In genomic region chr5:61575103-61575502, GRCh38 we compare ENCODE assay signal across 12 cellular contexts.
DNase-seq lines count a peak whose midpoint lies in the region; ATAC-seq and TF ChIP-seq lines count a peak whose summit lies in the region.
"Had no signal": no experiment of that assay in that cellular context is flagged by ENCODE, and none has a peak within 500 bp of the region (broad histone marks: within the 10 kb centered on the region; RNA-seq: fewer than 3 reads in every experiment).

No MANE protein-coding gene starts in this region.

- DNase-seq in AG20443 (ENCODE audit: low spot score) (peak; percentile 90), HT1080 (ENCODE audit: low read depth) (peak; percentile 87), adrenal gland (peak in 6 of 7 donors; percentile 29 to 63 (median 42)), left colon (no peak), retina (no peak), ecto neural progenitor cell (ENCODE audit: low spot score) (no peak)
- DNase-seq in activated T-helper 1 cell treated with anti-CD3 and anti-CD28 coated beads, Interleukin-12 subunit alpha, Interleukin-12 subunit beta, Interleukin-2, Interleukin-4 antibody, amounts not matched to agents 30 ng/mL and 10 ng/mL and 1 ng/mL, durations not matched to agents 14 hours and 24 hours and 36 hours (ENCODE audit: low spot score), result no peak
- DNase-seq: activated CD4-positive, alpha-beta T cell treated with anti-CD3 and anti-CD28 coated beads for 36 hours; NCI-H446 treated with DMSO at 0.1 percent for 48 hours; sigmoid colon; stimulated activated naive CD4-positive, alpha-beta T cell had no signal

- no peak for TF ChIP-seq CTCF in adrenal gland (IDR thresholded peaks at IDR 0.05)

- no peaks in the 10 kb centered on the region for H3K4me1 Mint-ChIP-seq in activated T-helper 1 cell treated with anti-CD3 and anti-CD28 coated beads, Interleukin-12 subunit alpha, Interleukin-12 subunit beta, Interleukin-2, Interleukin-4 antibody, amounts not matched to agents 30 ng/mL and 10 ng/mL and 1 ng/mL, durations not matched to agents 14 hours and 24 hours and 36 hours (ENCODE audit: low read depth)
- H3K4me1 Mint-ChIP-seq: activated CD4-positive, alpha-beta T cell treated with anti-CD3 and anti-CD28 coated beads for 36 hours had no signal

- H3K27ac ChIP-seq in adrenal gland, result peak overlapping the region in 1 of 5 donors; percentile 29
- H3K27ac ChIP-seq: sigmoid colon had no signal

- TF ChIP-seq POLR2A in adrenal gland (IDR thresholded peaks at IDR 0.05), result no peak

- H3K4me3 Mint-ChIP-seq in activated T-helper 1 cell treated with anti-CD3 and anti-CD28 coated beads, Interleukin-12 subunit alpha, Interleukin-12 subunit beta, Interleukin-2, Interleukin-4 antibody, amounts not matched to agents 30 ng/mL and 10 ng/mL and 1 ng/mL, durations not matched to agents 14 hours and 24 hours and 36 hours, result no peak overlapping the region
- H3K4me3 Mint-ChIP-seq: activated CD4-positive, alpha-beta T cell treated with anti-CD3 and anti-CD28 coated beads for 36 hours had no signal

- no peaks in the 10 kb centered on the region for H3K9me3 ChIP-seq in adrenal gland (replicated peaks in 1 of 3)
- H3K9me3 ChIP-seq: sigmoid colon had no signal

- H3K27me3 Mint-ChIP-seq in activated T-helper 1 cell treated with anti-CD3 and anti-CD28 coated beads, Interleukin-12 subunit alpha, Interleukin-12 subunit beta, Interleukin-2, Interleukin-4 antibody, amounts not matched to agents 30 ng/mL and 10 ng/mL and 1 ng/mL, durations not matched to agents 14 hours and 24 hours and 36 hours (ENCODE audit: insufficient read depth), result no peaks in the 10 kb centered on the region
- H3K27me3 Mint-ChIP-seq: activated CD4-positive, alpha-beta T cell treated with anti-CD3 and anti-CD28 coated beads for 36 hours had no signal

- H3K4me3 ChIP-seq in adrenal gland, result no peak overlapping the region
- H3K4me3 ChIP-seq: sigmoid colon had no signal

- no peaks in the 10 kb centered on the region for H3K9me3 Mint-ChIP-seq in activated T-helper 1 cell treated with anti-CD3 and anti-CD28 coated beads, Interleukin-12 subunit alpha, Interleukin-12 subunit beta, Interleukin-2, Interleukin-4 antibody, amounts not matched to agents 30 ng/mL and 10 ng/mL and 1 ng/mL, durations not matched to agents 14 hours and 24 hours and 36 hours

- no peaks in the 10 kb centered on the region for H3K4me1 ChIP-seq in adrenal gland (replicated peaks in 1 of 2)
- H3K4me1 ChIP-seq: sigmoid colon had no signal

- H3K27me3 ChIP-seq in adrenal gland, result no peaks in the 10 kb centered on the region
- H3K27me3 ChIP-seq: sigmoid colon had no signal

- H3K27ac Mint-ChIP-seq in activated T-helper 1 cell treated with anti-CD3 and anti-CD28 coated beads, Interleukin-12 subunit alpha, Interleukin-12 subunit beta, Interleukin-2, Interleukin-4 antibody, amounts not matched to agents 30 ng/mL and 10 ng/mL and 1 ng/mL, durations not matched to agents 14 hours and 24 hours and 36 hours, result no peak overlapping the region
- H3K27ac Mint-ChIP-seq: activated CD4-positive, alpha-beta T cell treated with anti-CD3 and anti-CD28 coated beads for 36 hours had no signal

- H3K36me3 Mint-ChIP-seq in activated T-helper 1 cell treated with anti-CD3 and anti-CD28 coated beads, Interleukin-12 subunit alpha, Interleukin-12 subunit beta, Interleukin-2, Interleukin-4 antibody, amounts not matched to agents 30 ng/mL and 10 ng/mL and 1 ng/mL, durations not matched to agents 14 hours and 24 hours and 36 hours (ENCODE audit: low read depth), result no peaks in the 10 kb centered on the region

- WGBS in adrenal gland, 4 donors, result 71 to 81% (median 78%) methylated on average over 4 of the region's 4 CpGs

- intact Hi-C loops in adrenal gland (cut with DNase I) (no loop called here), left colon (cut with DNase I, micrococcal nuclease) (no loop called here)
- intact Hi-C loops in activated T-helper 1 cell treated with anti-CD3 and anti-CD28 coated beads, Interleukin-12 subunit alpha, Interleukin-12 subunit beta, Interleukin-2, Interleukin-4 antibody, amounts not matched to agents 30 ng/mL and 10 ng/mL and 1 ng/mL, durations not matched to agents 14 hours and 24 hours and 36 hours (cut with micrococcal nuclease), result no loop called here

- H3K36me3 ChIP-seq in adrenal gland (replicated peaks in 1 of 2), result no peaks in the 10 kb centered on the region
- H3K36me3 ChIP-seq: sigmoid colon had no signal

- ATAC-seq in left colon (peak; percentile 42), HG03139 (IDR thresholded peaks at IDR 0.05; ENCODE audit: unreplicated experiment) (no peak)
- ATAC-seq: activated CD4-positive, alpha-beta T cell treated with anti-CD3 and anti-CD28 coated beads for 36 hours had no signal

Comparison
In these comparisons a context has a peak if more than half of its experiments do, and no peak if none do; other contexts are left out.
1. DNase-seq: peak in AG20443 (single experiment), HT1080 (single experiment) and adrenal gland (6 of 7); none in left colon (0 of 2), retina (single experiment), activated T-helper 1 cell treated with anti-CD3 and anti-CD28 coated beads, Interleukin-12 subunit alpha, Interleukin-12 subunit beta, Interleukin-2, Interleukin-4 antibody, amounts not matched to agents 30 ng/mL and 10 ng/mL and 1 ng/mL, durations not matched to agents 14 hours and 24 hours and 36 hours (single experiment) and ecto neural progenitor cell (single experiment).